ENCODE assay signal across 23 cellular contexts in genomic region chr1:35622510-35623171, GRCh38. TPM values are rescaled to one million over a fixed set of nuclear protein-coding genes. Genes with fewer than 3 reads are reported as not detected.
A peak's percentile ranks its signal among the peaks of the same experiment; 100 is the strongest.
DNase-seq lines count a peak whose midpoint lies in the region; TF ChIP-seq lines count a peak whose summit lies in the region.
"Had no signal": no experiment of that assay in that cellular context is flagged by ENCODE, and none has a peak within 500 bp of the region (broad histone marks: within the 10 kb centered on the region; RNA-seq: fewer than 3 reads in every experiment).

No MANE protein-coding gene starts in this region.

- H3K36me3 ChIP-seq in HUES6 (ENCODE audit: control insufficient read depth, insufficient read depth, low read length) = peaks cover 52% of the 10 kb centered on the region
- H3K36me3 ChIP-seq in NT2/D1 (ENCODE audit: insufficient read depth, insufficient read length, low read length) = peaks cover 77% of the 10 kb centered on the region
- no peaks in the 10 kb centered on the region for H3K36me3 ChIP-seq in iPS-15b (ENCODE audit: control insufficient read depth, insufficient read depth, low read length)
- H3K36me3 ChIP-seq in esophagus squamous epithelium = peaks cover 0 to 97% (median 0%) of the 10 kb centered on the region in 3 donors

- H3K9me3 ChIP-seq in HUES6 (ENCODE audit: control insufficient read depth, insufficient read depth, low read depth, low read length) (no peaks in the 10 kb centered on the region), NT2/D1 (ENCODE audit: insufficient read depth, low read length) (no peaks in the 10 kb centered on the region), iPS-15b (ENCODE audit: control insufficient read depth, insufficient read depth, low read length) (no peaks in the 10 kb centered on the region), esophagus squamous epithelium (no peaks in the 10 kb centered on the region)
- H3K9me3 ChIP-seq: MG63 had no signal

- no peak for TF ChIP-seq CTCF in esophagus squamous epithelium (IDR thresholded peaks at IDR 0.05)

- intact Hi-C loops in cardiac septum (cut with DNase I) = no loop called here
- intact Hi-C loops in esophagus squamous epithelium (cut with DNase I) = no loop called here

- H3K9ac ChIP-seq in HUES6 (ENCODE audit: low read length) = no peak overlapping the region
- no peak overlapping the region for H3K9ac ChIP-seq in NT2/D1 (ENCODE audit: insufficient read length, low read depth)
- H3K9ac ChIP-seq in iPS-15b (ENCODE audit: low read depth, low read length) = no peak overlapping the region
- H3K9ac ChIP-seq: GM23248 had no signal

- H3K27me3 ChIP-seq in HUES6 (ENCODE audit: control insufficient read depth, insufficient read depth, low read length) = no peaks in the 10 kb centered on the region
- H3K27me3 ChIP-seq in NT2/D1 (ENCODE audit: insufficient read depth, insufficient read length) = no peaks in the 10 kb centered on the region
- H3K27me3 ChIP-seq in iPS-15b (ENCODE audit: control insufficient read depth, insufficient read depth, low read length) = no peaks in the 10 kb centered on the region
- no peaks in the 10 kb centered on the region for H3K27me3 ChIP-seq in esophagus squamous epithelium
- H3K27me3 ChIP-seq: MG63 had no signal

- peak; percentile 37 for DNase-seq in DMS 273 (lab: John Stamatoyannopoulos, UW; ENCODE audit: unreplicated experiment)
- no peak for DNase-seq in DMS 273 treated with DMSO at 0.1 percent for 48 hours (lab: John Stamatoyannopoulos, UW)
- peak; percentile 42 for DNase-seq in NT2/D1 (ENCODE audit: low read depth, low spot score)
- DNase-seq in cardiac septum (ENCODE audit: low spot score) = no peak
- no peak for DNase-seq in central memory CD4-positive, alpha-beta T cell
- DNase-seq in esophagus squamous epithelium (lab: John Stamatoyannopoulos, UW) = no peak
- DNase-seq: GDM1, GM23248, HFFc6, Kasumi-1, MG63, NCI-H1092, NCI-H187, NCI-H2107, NCI-H226, NCI-H526 treated with DMSO at 0.1 percent for 48 hours, SIG-M5 had no signal

- no peak for TF ChIP-seq POLR2A in esophagus squamous epithelium (IDR thresholded peaks at IDR 0.05)

- H3K27ac ChIP-seq in HUES6 (ENCODE audit: low read depth, low read length) (no peak overlapping the region), esophagus squamous epithelium (no peak overlapping the region)
- H3K27ac ChIP-seq: 22Rv1, GM23248, HL-60, RWPE1 had no signal

- 0 out of 2 replicates have a peak overlapping the region, but pooled peaks have one; percentile 0 for H3K4me3 ChIP-seq in HUES6 (ENCODE audit: low read depth, low read length)
- H3K4me3 ChIP-seq in NT2/D1 (ENCODE audit: insufficient read length, low read depth) = no peak overlapping the region
- H3K4me3 ChIP-seq in iPS-15b (ENCODE audit: low read depth, low read length) = peak overlapping the region; percentile 14
- no peak overlapping the region for H3K4me3 ChIP-seq in esophagus squamous epithelium
- H3K4me3 ChIP-seq: GM23248, MG63 had no signal

- H3K4me1 ChIP-seq in HUES6 (ENCODE audit: control insufficient read depth, insufficient read depth, low read length) = peaks cover 29% of the 10 kb centered on the region
- H3K4me1 ChIP-seq in NT2/D1 (ENCODE audit: insufficient read depth, insufficient read length) = peaks cover 5% of the 10 kb centered on the region
- peaks cover 16% of the 10 kb centered on the region for H3K4me1 ChIP-seq in iPS-15b (ENCODE audit: control insufficient read depth, insufficient read depth, low read length)
- H3K4me1 ChIP-seq in esophagus squamous epithelium = no peaks in the 10 kb centered on the region

- 83 to 86% methylated on average over 4 of the region's 4 CpGs for WGBS in esophagus squamous epithelium, 2 donors

RNA-seq across cellular contexts. Expression of gene PSMB2, which starts 18.7 kb away (rescaled TPM):
- total RNA-seq in cardiac septum = 35.6 TPM
- 10 to 100 TPM; 31.3 to 69.5 (median 39.9) TPM for total RNA-seq in esophagus squamous epithelium

RNA-seq across cellular contexts. Expression of gene TFAP2E, which starts 49.5 kb away (rescaled TPM):
- total RNA-seq in cardiac septum = 0.48 TPM
- total RNA-seq in esophagus squamous epithelium = 1 to 10 TPM in 1 of 4 donors, under 1 TPM in 2, not detected in 1; 0.26 to 1.1 (median 0.38) TPM
- total RNA-seq: GM23248, HT1080 had no signal

Comparison
In these comparisons a context has a peak if more than half of its experiments do, and no peak if none do; other contexts are left out.
1. DNase-seq: peak in DMS 273 (single experiment) and NT2/D1 (single experiment); none in DMS 273 treated with DMSO at 0.1 percent for 48 hours (single experiment), cardiac septum (single experiment), central memory CD4-positive, alpha-beta T cell (single experiment) and esophagus squamous epithelium (single experiment).
2. H3K4me3 ChIP-seq: peak in HUES6 (single experiment) and iPS-15b (single experiment); none in NT2/D1 (single experiment) and esophagus squamous epithelium (0 of 4).